ENCODE assay signal across 26 cellular contexts in genomic region chr12:28129031-28129430, GRCh38.
DNase-seq lines count a peak whose midpoint lies in the region; ATAC-seq, FAIRE-seq and TF ChIP-seq lines count a peak whose summit lies in the region.
"Had no signal": no experiment of that assay in that cellular context is flagged by ENCODE, and none has a peak within 500 bp of the region (broad histone marks: within the 10 kb centered on the region; RNA-seq: fewer than 3 reads in every experiment).

No MANE protein-coding gene starts in this region.

- no peak for TF ChIP-seq POLR2A in GM12892 (IDR thresholded peaks at IDR 0.05; ENCODE audit: low read depth, low read length)

- ATAC-seq in GM21825 (IDR thresholded peaks at IDR 0.05; ENCODE audit: unreplicated experiment), result no peak
- ATAC-seq: GM12878, HCT116, HepG2 had no signal

- H3K4me3 Mint-ChIP-seq in immature natural killer cell, result no peak overlapping the region
- H3K4me3 Mint-ChIP-seq: T-helper 1 cell treated with Interleukin-12 subunit alpha and Interleukin-12 subunit beta and Interleukin-4 antibody, amounts not matched to agents 30 μg/mL and 1 μg/mL, for 36 hours had no signal

- peak overlapping the region; percentile 79 for H3K27ac ChIP-seq in SK-N-MC
- peak overlapping the region; percentile 99 for H3K27ac ChIP-seq in epithelial cell of prostate
- peak overlapping the region; percentile 100 for H3K27ac ChIP-seq in smooth muscle cell (ENCODE audit: low read depth)
- H3K27ac ChIP-seq: PC-9, SJSA1 had no signal

- H3F3A ChIP-seq in smooth muscle cell (ENCODE audit: low read depth), result peaks cover 25% of the 10 kb centered on the region

- peak overlapping the region; percentile 39 for H2AFZ ChIP-seq in smooth muscle cell (ENCODE audit: low read depth)
- H2AFZ ChIP-seq: PC-9 had no signal

- H4K20me1 ChIP-seq in smooth muscle cell (ENCODE audit: low read depth), result no peaks in the 10 kb centered on the region

- H3K79me2 ChIP-seq in smooth muscle cell (ENCODE audit: low read depth), result no peaks in the 10 kb centered on the region

- no peaks in the 10 kb centered on the region for H3K9me3 Mint-ChIP-seq in immature natural killer cell
- H3K9me3 Mint-ChIP-seq: T-helper 1 cell treated with Interleukin-12 subunit alpha and Interleukin-12 subunit beta and Interleukin-4 antibody, amounts not matched to agents 30 μg/mL and 1 μg/mL, for 36 hours had no signal

- peak overlapping the region; percentile 20 for H3K9ac ChIP-seq in SK-N-MC (ENCODE audit: insufficient read length)
- peak overlapping the region; percentile 79 for H3K9ac ChIP-seq in smooth muscle cell (ENCODE audit: low read depth)

- no peaks in the 10 kb centered on the region for H3K4me1 Mint-ChIP-seq in immature natural killer cell

- peak overlapping the region; percentile 40 for H3K4me3 ChIP-seq in SK-N-MC
- no peak overlapping the region for H3K4me3 ChIP-seq in smooth muscle cell
- H3K4me3 ChIP-seq: GM12878, PC-9, SJSA1 had no signal

- H3K4me2 ChIP-seq in smooth muscle cell, result peak overlapping the region; percentile 31
- H3K4me2 ChIP-seq: PC-9 had no signal

- H3K36me3 Mint-ChIP-seq in immature natural killer cell, result no peaks in the 10 kb centered on the region

- peaks cover 0 to 4% (median 2%) of the 10 kb centered on the region in 3 donors for H3K27me3 Mint-ChIP-seq in immature natural killer cell (ENCODE audit: low read depth in 3 of 3)

- H3K36me3 ChIP-seq in SK-N-MC (ENCODE audit: insufficient read depth, low read length) (no peaks in the 10 kb centered on the region), smooth muscle cell (ENCODE audit: low read depth) (no peaks in the 10 kb centered on the region)
- H3K36me3 ChIP-seq: BE2C, SJSA1 had no signal

- peak; percentile 1 for DNase-seq in GM03348 (ENCODE audit: low spot score)
- DNase-seq in SK-N-MC (ENCODE audit: low read depth, low spot score), result no peak
- DNase-seq in epithelial cell of prostate (ENCODE audit: low read depth, low spot score), result no peak
- DNase-seq in smooth muscle cell (lab: John Stamatoyannopoulos, UW; ENCODE audit: unreplicated experiment), result no peak
- no peak for DNase-seq in GM12892 (ENCODE audit: insufficient read length)
- no peak for DNase-seq in immature natural killer cell
- DNase-seq: BE2C, Calu3, Kasumi-1, MV-4-11, NCI-H1105, NCI-H1436 treated with DMSO at 0.1 percent for 48 hours, NCI-H187 treated with DMSO at 0.1 percent for 48 hours, NCI-H446 treated with DMSO at 0.1 percent for 48 hours, NCI-H526, NCI-H82, PC-9, Right ventricle myocardium superior, SW 1271 had no signal

- H3K27me3 ChIP-seq in smooth muscle cell (ENCODE audit: low read depth), result no peaks in the 10 kb centered on the region
- H3K27me3 ChIP-seq: BE2C, SJSA1 had no signal

- H3K9me3 ChIP-seq in SK-N-MC (ENCODE audit: low read depth, low read length) (no peaks in the 10 kb centered on the region), smooth muscle cell (replicated peaks; ENCODE audit: low read depth) (no peaks in the 10 kb centered on the region)
- H3K9me3 ChIP-seq: BE2C, SJSA1 had no signal

- no peak overlapping the region for H3K27ac Mint-ChIP-seq in immature natural killer cell
- H3K27ac Mint-ChIP-seq: T-helper 1 cell treated with Interleukin-12 subunit alpha and Interleukin-12 subunit beta and Interleukin-4 antibody, amounts not matched to agents 30 μg/mL and 1 μg/mL, for 36 hours had no signal

- no peak for TF ChIP-seq CTCF in smooth muscle cell (IDR thresholded peaks at IDR 0.05; ENCODE audit: borderline replicate concordance, insufficient read depth, poor library complexity, severe bottlenecking)

- peaks cover 24% of the 10 kb centered on the region for H3K4me1 ChIP-seq in smooth muscle cell (ENCODE audit: low read depth)
- H3K4me1 ChIP-seq: BE2C had no signal

- 82% methylated on average over 1 of the region's 1 CpG for WGBS in smooth muscle cell (ENCODE audit: low lambda C conversion rate)

- no peak for FAIRE-seq in GM12892 (lab: Jason Lieb, UNC)
- FAIRE-seq: G401.6, GM12878, HepG2 had no signal
